2 cellular contexts compared by ENCODE assay signal in the genomic region with DNA sequence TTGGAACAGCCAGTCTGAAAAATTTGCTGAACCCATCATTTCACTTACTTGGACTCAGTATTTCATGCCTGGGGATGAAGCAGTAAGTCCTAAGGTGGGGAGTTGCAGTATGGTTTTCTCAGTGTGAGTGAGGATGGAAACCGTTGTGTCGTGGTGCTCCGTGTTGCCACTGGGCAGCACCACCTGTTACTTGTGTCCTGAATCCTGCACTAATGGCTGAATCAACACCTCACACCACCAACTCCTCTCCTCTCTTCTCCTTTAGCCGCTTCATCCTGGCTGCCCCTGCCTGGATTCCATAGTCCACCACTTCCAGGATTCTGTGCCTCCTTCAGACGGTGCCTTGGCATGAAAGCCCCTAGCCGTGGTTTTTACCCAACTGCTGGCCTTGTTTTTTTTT.
TF ChIP-seq lines count a peak whose summit lies in the region.

No MANE protein-coding gene starts in this region.

TF ChIP-seq in GM23338, 12 proteins besides CTCF, POLR2A, EP300 and RAD21 (continues in another document):
- no peak for TF ChIP-seq POLR2AphosphoS5 (IDR thresholded peaks at IDR 0.05; ENCODE audit: low read depth)
- no peak for TF ChIP-seq ZNF114 (CRISPR knock-in tag; IDR thresholded peaks at IDR 0.05)
- TF ChIP-seq NANOG (IDR thresholded peaks at IDR 0.05; ENCODE audit: borderline replicate concordance) = no peak
- TF ChIP-seq STAT1 (IDR thresholded peaks at IDR 0.05; ENCODE audit: unreplicated experiment) = no peak
- TF ChIP-seq, protein P1, sequence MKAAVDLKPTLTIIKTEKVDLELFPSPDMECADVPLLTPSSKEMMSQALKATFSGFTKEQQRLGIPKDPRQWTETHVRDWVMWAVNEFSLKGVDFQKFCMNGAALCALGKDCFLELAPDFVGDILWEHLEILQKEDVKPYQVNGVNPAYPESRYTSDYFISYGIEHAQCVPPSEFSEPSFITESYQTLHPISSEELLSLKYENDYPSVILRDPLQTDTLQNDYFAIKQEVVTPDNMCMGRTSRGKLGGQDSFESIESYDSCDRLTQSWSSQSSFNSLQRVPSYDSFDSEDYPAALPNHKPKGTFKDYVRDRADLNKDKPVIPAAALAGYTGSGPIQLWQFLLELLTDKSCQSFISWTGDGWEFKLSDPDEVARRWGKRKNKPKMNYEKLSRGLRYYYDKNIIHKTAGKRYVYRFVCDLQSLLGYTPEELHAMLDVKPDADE (IDR thresholded peaks at IDR 0.05) = no peak
- TF ChIP-seq, protein P2, sequence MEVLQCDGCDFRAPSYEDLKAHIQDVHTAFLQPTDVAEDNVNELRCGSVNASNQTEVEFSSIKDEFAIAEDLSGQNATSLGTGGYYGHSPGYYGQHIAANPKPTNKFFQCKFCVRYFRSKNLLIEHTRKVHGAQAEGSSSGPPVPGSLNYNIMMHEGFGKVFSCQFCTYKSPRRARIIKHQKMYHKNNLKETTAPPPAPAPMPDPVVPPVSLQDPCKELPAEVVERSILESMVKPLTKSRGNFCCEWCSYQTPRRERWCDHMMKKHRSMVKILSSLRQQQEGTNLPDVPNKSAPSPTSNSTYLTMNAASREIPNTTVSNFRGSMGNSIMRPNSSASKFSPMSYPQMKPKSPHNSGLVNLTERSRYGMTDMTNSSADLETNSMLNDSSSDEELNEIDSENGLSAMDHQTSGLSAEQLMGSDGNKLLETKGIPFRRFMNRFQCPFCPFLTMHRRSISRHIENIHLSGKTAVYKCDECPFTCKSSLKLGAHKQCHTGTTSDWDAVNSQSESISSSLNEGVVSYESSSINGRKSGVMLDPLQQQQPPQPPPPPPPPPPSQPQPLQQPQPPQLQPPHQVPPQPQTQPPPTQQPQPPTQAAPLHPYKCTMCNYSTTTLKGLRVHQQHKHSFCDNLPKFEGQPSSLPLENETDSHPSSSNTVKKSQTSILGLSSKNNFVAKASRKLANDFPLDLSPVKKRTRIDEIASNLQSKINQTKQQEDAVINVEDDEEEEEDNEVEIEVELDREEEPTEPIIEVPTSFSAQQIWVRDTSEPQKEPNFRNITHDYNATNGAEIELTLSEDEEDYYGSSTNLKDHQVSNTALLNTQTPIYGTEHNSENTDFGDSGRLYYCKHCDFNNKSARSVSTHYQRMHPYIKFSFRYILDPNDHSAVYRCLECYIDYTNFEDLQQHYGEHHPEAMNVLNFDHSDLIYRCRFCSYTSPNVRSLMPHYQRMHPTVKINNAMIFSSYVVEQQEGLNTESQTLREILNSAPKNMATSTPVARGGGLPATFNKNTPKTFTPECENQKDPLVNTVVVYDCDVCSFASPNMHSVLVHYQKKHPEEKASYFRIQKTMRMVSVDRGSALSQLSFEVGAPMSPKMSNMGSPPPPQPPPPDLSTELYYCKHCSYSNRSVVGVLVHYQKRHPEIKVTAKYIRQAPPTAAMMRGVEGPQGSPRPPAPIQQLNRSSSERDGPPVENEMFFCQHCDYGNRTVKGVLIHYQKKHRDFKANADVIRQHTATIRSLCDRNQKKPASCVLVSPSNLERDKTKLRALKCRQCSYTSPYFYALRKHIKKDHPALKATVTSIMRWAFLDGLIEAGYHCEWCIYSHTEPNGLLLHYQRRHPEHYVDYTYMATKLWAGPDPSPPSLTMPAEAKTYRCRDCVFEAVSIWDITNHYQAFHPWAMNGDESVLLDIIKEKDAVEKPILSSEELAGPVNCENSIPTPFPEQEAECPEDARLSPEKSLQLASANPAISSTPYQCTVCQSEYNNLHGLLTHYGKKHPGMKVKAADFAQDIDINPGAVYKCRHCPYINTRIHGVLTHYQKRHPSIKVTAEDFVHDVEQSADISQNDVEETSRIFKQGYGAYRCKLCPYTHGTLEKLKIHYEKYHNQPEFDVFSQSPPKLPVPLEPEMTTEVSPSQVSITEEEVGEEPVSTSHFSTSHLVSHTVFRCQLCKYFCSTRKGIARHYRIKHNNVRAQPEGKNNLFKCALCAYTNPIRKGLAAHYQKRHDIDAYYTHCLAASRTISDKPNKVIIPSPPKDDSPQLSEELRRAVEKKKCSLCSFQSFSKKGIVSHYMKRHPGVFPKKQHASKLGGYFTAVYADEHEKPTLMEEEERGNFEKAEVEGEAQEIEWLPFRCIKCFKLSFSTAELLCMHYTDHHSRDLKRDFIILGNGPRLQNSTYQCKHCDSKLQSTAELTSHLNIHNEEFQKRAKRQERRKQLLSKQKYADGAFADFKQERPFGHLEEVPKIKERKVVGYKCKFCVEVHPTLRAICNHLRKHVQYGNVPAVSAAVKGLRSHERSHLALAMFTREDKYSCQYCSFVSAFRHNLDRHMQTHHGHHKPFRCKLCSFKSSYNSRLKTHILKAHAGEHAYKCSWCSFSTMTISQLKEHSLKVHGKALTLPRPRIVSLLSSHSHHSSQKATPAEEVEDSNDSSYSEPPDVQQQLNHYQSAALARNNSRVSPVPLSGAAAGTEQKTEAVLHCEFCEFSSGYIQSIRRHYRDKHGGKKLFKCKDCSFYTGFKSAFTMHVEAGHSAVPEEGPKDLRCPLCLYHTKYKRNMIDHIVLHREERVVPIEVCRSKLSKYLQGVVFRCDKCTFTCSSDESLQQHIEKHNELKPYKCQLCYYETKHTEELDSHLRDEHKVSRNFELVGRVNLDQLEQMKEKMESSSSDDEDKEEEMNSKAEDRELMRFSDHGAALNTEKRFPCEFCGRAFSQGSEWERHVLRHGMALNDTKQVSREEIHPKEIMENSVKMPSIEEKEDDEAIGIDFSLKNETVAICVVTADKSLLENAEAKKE (CRISPR knock-in tag; IDR thresholded peaks at IDR 0.05) = no peak
- TF ChIP-seq CREB1 (CRISPR knock-in tag; IDR thresholded peaks at IDR 0.05; ENCODE audit: low read depth) = no peak
- no peak for TF ChIP-seq ZNF331 (CRISPR knock-in tag; IDR thresholded peaks at IDR 0.05; ENCODE audit: low read depth)
- TF ChIP-seq, protein P3, sequence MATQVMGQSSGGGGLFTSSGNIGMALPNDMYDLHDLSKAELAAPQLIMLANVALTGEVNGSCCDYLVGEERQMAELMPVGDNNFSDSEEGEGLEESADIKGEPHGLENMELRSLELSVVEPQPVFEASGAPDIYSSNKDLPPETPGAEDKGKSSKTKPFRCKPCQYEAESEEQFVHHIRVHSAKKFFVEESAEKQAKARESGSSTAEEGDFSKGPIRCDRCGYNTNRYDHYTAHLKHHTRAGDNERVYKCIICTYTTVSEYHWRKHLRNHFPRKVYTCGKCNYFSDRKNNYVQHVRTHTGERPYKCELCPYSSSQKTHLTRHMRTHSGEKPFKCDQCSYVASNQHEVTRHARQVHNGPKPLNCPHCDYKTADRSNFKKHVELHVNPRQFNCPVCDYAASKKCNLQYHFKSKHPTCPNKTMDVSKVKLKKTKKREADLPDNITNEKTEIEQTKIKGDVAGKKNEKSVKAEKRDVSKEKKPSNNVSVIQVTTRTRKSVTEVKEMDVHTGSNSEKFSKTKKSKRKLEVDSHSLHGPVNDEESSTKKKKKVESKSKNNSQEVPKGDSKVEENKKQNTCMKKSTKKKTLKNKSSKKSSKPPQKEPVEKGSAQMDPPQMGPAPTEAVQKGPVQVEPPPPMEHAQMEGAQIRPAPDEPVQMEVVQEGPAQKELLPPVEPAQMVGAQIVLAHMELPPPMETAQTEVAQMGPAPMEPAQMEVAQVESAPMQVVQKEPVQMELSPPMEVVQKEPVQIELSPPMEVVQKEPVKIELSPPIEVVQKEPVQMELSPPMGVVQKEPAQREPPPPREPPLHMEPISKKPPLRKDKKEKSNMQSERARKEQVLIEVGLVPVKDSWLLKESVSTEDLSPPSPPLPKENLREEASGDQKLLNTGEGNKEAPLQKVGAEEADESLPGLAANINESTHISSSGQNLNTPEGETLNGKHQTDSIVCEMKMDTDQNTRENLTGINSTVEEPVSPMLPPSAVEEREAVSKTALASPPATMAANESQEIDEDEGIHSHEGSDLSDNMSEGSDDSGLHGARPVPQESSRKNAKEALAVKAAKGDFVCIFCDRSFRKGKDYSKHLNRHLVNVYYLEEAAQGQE (IDR thresholded peaks at IDR 0.05; ENCODE audit: unreplicated experiment) = no peak
- no peak for TF ChIP-seq EZH2phosphoT487 (IDR thresholded peaks at IDR 0.05; ENCODE audit: unreplicated experiment)

TF ChIP-seq in H1, 55 proteins besides CTCF, POLR2A, EP300 and RAD21:
- TF ChIP-seq POLR2AphosphoS5 (IDR thresholded peaks at IDR 0.05; ENCODE audit: low read depth, low read length) (0 out of 2 replicates have a peak, but pooled peaks have one; percentile 21), SIN3A (conservative IDR thresholded peaks at IDR 0.05 in 1 of 2, IDR thresholded peaks at IDR 0.05 in 1 of 2; ENCODE audit: low read depth in 1 of 2, low read length in 2 of 2) (no peak), SRF (IDR thresholded peaks at IDR 0.05; ENCODE audit: low read depth, low read length) (no peak)
TF ChIP-seq in H1: peak in this region for 1.
